In the genomic region with DNA sequence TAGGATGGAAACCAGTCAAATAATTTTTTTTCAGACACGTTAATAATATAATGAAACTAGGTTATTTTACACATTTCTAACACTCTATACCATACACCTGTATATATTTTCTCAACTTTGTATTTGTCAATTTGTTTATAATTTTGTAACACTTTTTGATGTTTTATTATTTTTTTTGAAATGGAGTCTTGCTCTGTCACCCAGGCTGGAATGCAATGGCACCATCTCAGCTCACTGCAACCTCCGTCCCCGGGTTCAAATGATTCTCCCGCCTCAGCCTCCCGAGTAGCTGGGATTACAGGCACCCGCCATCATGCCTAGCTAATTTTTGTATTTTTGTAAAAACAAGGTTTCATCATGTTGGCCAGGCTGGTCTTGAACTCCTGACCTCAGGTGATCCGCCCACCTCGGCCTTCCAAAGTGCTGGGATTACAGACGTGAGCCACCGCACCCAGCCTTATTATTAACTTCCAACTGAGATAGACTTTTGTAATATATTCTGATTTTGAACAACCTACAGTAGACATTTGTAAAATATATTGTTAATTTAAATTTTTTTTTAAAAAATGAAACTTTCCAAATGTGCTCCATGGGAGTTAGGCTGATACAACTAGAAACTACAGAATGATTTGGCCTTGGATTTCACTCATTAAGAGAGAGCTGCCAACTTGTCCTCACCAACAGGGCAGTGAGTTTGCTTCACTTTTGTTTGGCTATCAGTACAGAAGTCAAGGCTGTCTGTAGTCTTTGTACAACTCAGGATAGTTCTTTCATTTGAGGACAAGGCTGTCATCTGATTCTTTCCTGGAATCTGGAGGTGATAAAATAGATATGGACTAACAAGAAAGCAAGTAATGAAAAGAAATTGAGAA, we compare ENCODE assay signal across 1 cellular context.
A peak's percentile ranks its signal among the peaks of the same experiment; 100 is the strongest.
TF ChIP-seq lines count a peak whose summit lies in the region.

No MANE protein-coding gene starts in this region.

TF ChIP-seq in HepG2, 621 proteins besides CTCF, POLR2A, EP300 and RAD21 (continued from another document and continues in another):
- TF ChIP-seq, protein P1, sequence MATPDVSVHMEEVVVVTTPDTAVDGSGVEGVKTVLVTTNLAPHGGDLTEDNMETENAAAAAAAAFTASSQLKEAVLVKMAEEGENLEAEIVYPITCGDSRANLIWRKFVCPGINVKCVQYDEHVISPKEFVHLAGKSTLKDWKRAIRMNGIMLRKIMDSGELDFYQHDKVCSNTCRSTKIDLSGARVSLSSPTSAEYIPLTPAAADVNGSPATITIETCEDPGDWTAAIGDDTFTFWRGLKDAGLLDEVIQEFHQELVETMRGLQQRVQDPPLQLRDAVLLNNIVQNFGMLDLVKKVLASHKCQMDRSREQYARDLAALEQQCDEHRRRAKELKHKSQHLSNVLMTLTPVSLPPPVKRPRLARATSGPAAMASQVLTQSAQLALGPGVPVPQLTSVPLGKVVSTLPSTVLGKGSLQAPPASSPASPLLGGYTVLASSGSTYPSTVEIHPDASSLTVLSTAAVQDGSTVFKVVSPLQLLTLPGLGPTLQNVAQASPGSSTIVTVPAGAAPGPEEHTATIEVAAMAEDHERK (CRISPR knock-in tag; IDR thresholded peaks at IDR 0.05; ENCODE audit: low read depth), result no peak
- TF ChIP-seq KAT8 (CRISPR knock-in tag; IDR thresholded peaks at IDR 0.05) (no peak), HNRNPUL1 (IDR thresholded peaks at IDR 0.05; ENCODE audit: low read depth, low read length) (no peak), ZSCAN25 (CRISPR knock-in tag; IDR thresholded peaks at IDR 0.05) (no peak), HIVEP1 (CRISPR knock-in tag; IDR thresholded peaks at IDR 0.05) (no peak), PHF21A (CRISPR knock-in tag; IDR thresholded peaks at IDR 0.05) (no peak), ATM (IDR thresholded peaks at IDR 0.05; ENCODE audit: borderline replicate concordance) (no peak), REXO4 (CRISPR knock-in tag; IDR thresholded peaks at IDR 0.05; ENCODE audit: borderline replicate concordance) (no peak), ZNF468 (CRISPR knock-in tag; IDR thresholded peaks at IDR 0.05) (no peak), ZBED4 (CRISPR knock-in tag; IDR thresholded peaks at IDR 0.05; ENCODE audit: borderline replicate concordance) (no peak), TOPORS (CRISPR knock-in tag; IDR thresholded peaks at IDR 0.05) (no peak), AGO1 (IDR thresholded peaks at IDR 0.05; ENCODE audit: low read depth, low read length, poor library complexity, severe bottlenecking) (no peak), HNRNPLL (IDR thresholded peaks at IDR 0.05; ENCODE audit: low read depth, low read length, poor library complexity, severe bottlenecking) (no peak), CEBPG (CRISPR knock-in tag; IDR thresholded peaks at IDR 0.05) (peak; percentile 85), TAF15 (IDR thresholded peaks at IDR 0.05; ENCODE audit: low read depth, low read length, poor library complexity, severe bottlenecking) (no peak), HCFC1 (IDR thresholded peaks at IDR 0.05; ENCODE audit: low read depth, low read length) (no peak), ZFY (CRISPR knock-in tag; IDR thresholded peaks at IDR 0.05) (no peak), ZNF10 (CRISPR knock-in tag; IDR thresholded peaks at IDR 0.05; ENCODE audit: borderline replicate concordance, low read depth) (no peak), NCOA2 (CRISPR knock-in tag; IDR thresholded peaks at IDR 0.05) (peak; percentile 96), STAT5B (CRISPR knock-in tag; IDR thresholded peaks at IDR 0.05) (no peak), HNF4G (IDR thresholded peaks at IDR 0.05; ENCODE audit: borderline replicate concordance, low read depth, low read length) (peak; percentile 71; the same call in 1 of the 2 replicates), HNF4G (CRISPR knock-in tag; IDR thresholded peaks at IDR 0.05; ENCODE audit: borderline replicate concordance, low read depth) (peak; percentile 6; the same call in 1 of the 2 replicates), ZNF280B (CRISPR knock-in tag; IDR thresholded peaks at IDR 0.05; ENCODE audit: borderline replicate concordance) (no peak), HMG20A (CRISPR knock-in tag; IDR thresholded peaks at IDR 0.05; ENCODE audit: borderline replicate concordance) (peak; percentile 76; the same call in 1 of the 2 replicates), GTF2F1 (IDR thresholded peaks at IDR 0.05; ENCODE audit: low read length) (no peak), MED8 (CRISPR knock-in tag; IDR thresholded peaks at IDR 0.05; ENCODE audit: insufficient replicate concordance) (peak; percentile 46), KAT7 (CRISPR knock-in tag; IDR thresholded peaks at IDR 0.05; ENCODE audit: borderline replicate concordance) (no peak), MAX (IDR thresholded peaks at IDR 0.05) (peak; percentile 32; the same call in 1 of the 2 replicates), ADNP (CRISPR knock-in tag; IDR thresholded peaks at IDR 0.05) (peak; percentile 54; the same call in 1 of the 2 replicates), CC2D1A (CRISPR knock-in tag; IDR thresholded peaks at IDR 0.05) (no peak), PPARG (CRISPR knock-in tag; conservative IDR thresholded peaks at IDR 0.05) (peak; percentile 88), ZNF570 (CRISPR knock-in tag; IDR thresholded peaks at IDR 0.05; ENCODE audit: borderline replicate concordance) (no peak), ZNF740 (CRISPR knock-in tag; IDR thresholded peaks at IDR 0.05) (no peak), HHEX (CRISPR knock-in tag; IDR thresholded peaks at IDR 0.05) (no peak), ZNF790 (CRISPR knock-in tag; IDR thresholded peaks at IDR 0.05; ENCODE audit: borderline replicate concordance) (no peak), GATAD1 (CRISPR knock-in tag; IDR thresholded peaks at IDR 0.05) (no peak), PRDM4 (CRISPR knock-in tag; IDR thresholded peaks at IDR 0.05; ENCODE audit: borderline replicate concordance) (no peak), HNRNPL (IDR thresholded peaks at IDR 0.05; ENCODE audit: low read depth, low read length) (no peak), ZNF431 (CRISPR knock-in tag; IDR thresholded peaks at IDR 0.05; ENCODE audit: borderline replicate concordance, low read depth) (no peak), ZNF704 (CRISPR knock-in tag; IDR thresholded peaks at IDR 0.05; ENCODE audit: borderline replicate concordance) (no peak), ZNF33B (CRISPR knock-in tag; IDR thresholded peaks at IDR 0.05) (no peak), ZFP41 (CRISPR knock-in tag; IDR thresholded peaks at IDR 0.05; ENCODE audit: borderline replicate concordance) (no peak), MAFK (conservative IDR thresholded peaks at IDR 0.05 in 1 of 2, IDR thresholded peaks at IDR 0.05 in 1 of 2; ENCODE audit: low read length in 2 of 2) (no peak), CEBPB (IDR thresholded peaks at IDR 0.05; ENCODE audit: borderline replicate concordance, low read depth, low read length) (peak; percentile 85; the same call in 1 of the 2 replicates), ZNF383 (CRISPR knock-in tag; IDR thresholded peaks at IDR 0.05; ENCODE audit: borderline replicate concordance) (no peak), SRSF9 (IDR thresholded peaks at IDR 0.05; ENCODE audit: borderline replicate concordance, insufficient read depth, low read depth, low read length, poor library complexity, severe bottlenecking) (no peak), ZNF569 (CRISPR knock-in tag; IDR thresholded peaks at IDR 0.05; ENCODE audit: borderline replicate concordance) (no peak), FIP1L1 (IDR thresholded peaks at IDR 0.05; ENCODE audit: borderline replicate concordance, insufficient read depth, low read depth, low read length) (no peak), KAT2B (IDR thresholded peaks at IDR 0.05; ENCODE audit: borderline replicate concordance, low read depth, low read length) (no peak), SIN3A (IDR thresholded peaks at IDR 0.05; ENCODE audit: borderline replicate concordance, low read depth, low read length) (no peak), RFX3 (CRISPR knock-in tag; IDR thresholded peaks at IDR 0.05) (no peak), KDM6A (CRISPR knock-in tag; IDR thresholded peaks at IDR 0.05; ENCODE audit: low read depth) (no peak), NFYB (CRISPR knock-in tag; IDR thresholded peaks at IDR 0.05) (no peak)
- TF ChIP-seq, protein P2, sequence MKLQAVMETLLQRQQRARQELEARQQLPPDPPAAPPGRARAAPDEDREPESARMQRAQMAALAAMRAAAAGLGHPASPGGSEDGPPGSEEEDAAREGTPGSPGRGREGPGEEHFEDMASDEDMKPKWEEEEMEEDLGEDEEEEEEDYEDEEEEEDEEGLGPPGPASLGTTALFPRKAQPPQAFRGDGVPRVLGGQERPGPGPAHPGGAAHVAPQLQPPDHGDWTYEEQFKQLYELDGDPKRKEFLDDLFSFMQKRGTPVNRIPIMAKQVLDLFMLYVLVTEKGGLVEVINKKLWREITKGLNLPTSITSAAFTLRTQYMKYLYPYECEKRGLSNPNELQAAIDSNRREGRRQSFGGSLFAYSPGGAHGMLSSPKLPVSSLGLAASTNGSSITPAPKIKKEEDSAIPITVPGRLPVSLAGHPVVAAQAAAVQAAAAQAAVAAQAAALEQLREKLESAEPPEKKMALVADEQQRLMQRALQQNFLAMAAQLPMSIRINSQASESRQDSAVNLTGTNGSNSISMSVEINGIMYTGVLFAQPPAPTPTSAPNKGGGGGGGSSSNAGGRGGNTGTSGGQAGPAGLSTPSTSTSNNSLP (IDR thresholded peaks at IDR 0.05; ENCODE audit: low read depth, low read length), result peak; percentile 82
